1 cellular context compared by ENCODE assay signal in the genomic region with DNA sequence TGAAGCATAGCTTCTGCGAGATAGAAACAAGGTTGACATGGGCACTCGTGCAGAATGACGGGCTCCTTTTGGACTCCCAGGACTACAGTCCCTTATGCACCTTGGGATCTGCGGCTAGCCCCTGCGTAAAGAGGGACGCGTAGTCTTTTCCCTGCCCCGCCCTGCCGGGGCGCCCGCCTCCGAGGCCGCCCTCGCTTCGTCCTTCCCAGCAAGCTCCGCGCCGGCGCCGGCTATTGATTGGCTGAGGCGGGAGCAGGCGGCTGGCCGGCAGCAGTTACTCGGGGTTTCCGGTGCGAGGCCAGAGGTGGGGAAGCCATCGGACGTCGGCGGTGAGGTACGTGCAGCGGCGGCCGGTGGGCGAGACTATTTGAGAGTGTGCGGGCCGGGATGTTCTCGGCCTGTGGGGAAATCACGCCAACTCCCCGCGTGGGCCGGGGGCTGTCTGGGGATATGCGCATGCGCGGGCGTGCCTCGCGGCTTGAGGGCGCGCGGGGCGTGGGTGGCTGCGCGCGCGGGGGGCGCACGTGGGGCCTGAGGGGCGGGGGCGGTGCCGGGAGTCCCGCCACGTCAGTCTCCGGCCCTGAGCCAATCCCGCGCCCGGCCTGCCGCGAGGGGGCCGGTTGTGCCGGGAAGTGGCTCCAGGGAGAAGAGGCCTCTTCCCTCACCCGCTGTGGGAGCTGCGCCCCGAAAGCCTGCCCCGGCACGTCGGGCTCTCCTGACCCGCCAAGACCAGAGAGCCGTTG.
TF ChIP-seq lines count a peak whose summit lies in the region.

TXLNA (plus strand) TSS at position 233 of the 743 bp plus-strand sequence. CDS start 671 bp downstream, outside the sequence.

TF ChIP-seq in A549, 52 proteins besides CTCF, POLR2A, EP300 and RAD21 (continued from another document):
- peak; percentile 68 to 89; a peak in 4 of 5 replicates for TF ChIP-seq JUN (IDR thresholded peaks at IDR 0.05)
- TF ChIP-seq, protein P1, sequence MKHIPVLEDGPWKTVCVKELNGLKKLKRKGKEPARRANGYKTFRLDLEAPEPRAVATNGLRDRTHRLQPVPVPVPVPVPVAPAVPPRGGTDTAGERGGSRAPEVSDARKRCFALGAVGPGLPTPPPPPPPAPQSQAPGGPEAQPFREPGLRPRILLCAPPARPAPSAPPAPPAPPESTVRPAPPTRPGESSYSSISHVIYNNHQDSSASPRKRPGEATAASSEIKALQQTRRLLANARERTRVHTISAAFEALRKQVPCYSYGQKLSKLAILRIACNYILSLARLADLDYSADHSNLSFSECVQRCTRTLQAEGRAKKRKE (CRISPR knock-in tag; IDR thresholded peaks at IDR 0.05; ENCODE audit: low read depth): 0 out of 2 replicates have a peak, but pooled peaks have one; percentile 65
- TF ChIP-seq E2F6 (IDR thresholded peaks at IDR 0.05; ENCODE audit: borderline replicate concordance, low read depth): peak; percentile 92
- no peak for TF ChIP-seq FOXS1 (CRISPR knock-in tag; IDR thresholded peaks at IDR 0.05)
- TF ChIP-seq MYC (IDR thresholded peaks at IDR 0.05; ENCODE audit: borderline replicate concordance, low read length): no peak
- no peak for TF ChIP-seq ZNF302 (CRISPR knock-in tag; IDR thresholded peaks at IDR 0.05)
- peak; percentile 88 for TF ChIP-seq MAX (IDR thresholded peaks at IDR 0.05)
